19 cellular contexts compared by ENCODE assay signal in the genomic region with DNA sequence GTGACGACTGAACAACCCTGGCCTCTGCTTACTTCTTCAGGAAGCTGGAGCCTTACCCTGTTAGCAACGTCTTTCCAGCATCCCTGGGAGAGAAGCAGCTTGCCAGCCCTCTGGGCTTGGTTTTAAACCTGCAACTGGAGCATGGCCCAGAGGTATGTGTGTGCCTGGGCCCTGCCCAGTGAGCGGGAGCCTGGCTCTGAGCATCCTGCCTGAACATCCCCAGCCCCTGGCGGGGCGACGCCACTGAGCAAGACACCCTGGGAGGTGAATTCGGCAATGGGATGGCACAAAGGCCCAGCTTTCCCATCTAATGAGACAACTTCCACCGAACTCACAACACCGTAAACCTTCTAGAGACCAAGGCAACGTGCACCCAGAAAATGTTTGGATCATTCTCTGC. TPM values are rescaled to one million over a fixed set of nuclear protein-coding genes. Genes with fewer than 3 reads are reported as not detected.
DNase-seq lines count a peak whose midpoint lies in the region; ATAC-seq, FAIRE-seq and TF ChIP-seq lines count a peak whose summit lies in the region.
"Had no signal": no experiment of that assay in that cellular context is flagged by ENCODE, and none has a peak within 500 bp of the region (broad histone marks: within the 10 kb centered on the region; RNA-seq: fewer than 3 reads in every experiment).

No MANE protein-coding gene starts in this region.

- no peak for FAIRE-seq in H54 (lab: Jason Lieb, UNC)
- FAIRE-seq: A549, D721Med, G401.6, GM12891, GM19239 had no signal

- H3K36me3 Mint-ChIP-seq in natural killer cell treated with Interleukin-12 subunit alpha and Interleukin-12 subunit beta and Interleukin-15 and Interleukin-18, amount 100 ng/mL, for 72 hours, result no peaks in the 10 kb centered on the region
- no peaks in the 10 kb centered on the region for H3K36me3 Mint-ChIP-seq in natural killer cell
- H3K36me3 Mint-ChIP-seq: CD8-positive, alpha-beta T cell had no signal

- TF ChIP-seq CTCF in natural killer cell (IDR thresholded peaks at IDR 0.05), result no peak

- H3K27ac Mint-ChIP-seq in natural killer cell treated with Interleukin-12 subunit alpha and Interleukin-12 subunit beta and Interleukin-15 and Interleukin-18, amount 100 ng/mL, for 72 hours, result no peak overlapping the region
- H3K27ac Mint-ChIP-seq in natural killer cell, result no peak overlapping the region
- H3K27ac Mint-ChIP-seq: B cell; CD4-positive, alpha-beta T cell; CD8-positive, alpha-beta T cell had no signal

- ATAC-seq in Right ventricle myocardium inferior, result no peak
- no peak for ATAC-seq in left cardiac atrium
- no peak for ATAC-seq in natural killer cell treated with Interleukin-12 subunit alpha and Interleukin-12 subunit beta and Interleukin-15 and Interleukin-18, amount 100 ng/mL, for 72 hours
- no peak for ATAC-seq in natural killer cell
- ATAC-seq: A549; CD8-positive, alpha-beta T cell had no signal

- no peaks in the 10 kb centered on the region for H3K4me1 Mint-ChIP-seq in natural killer cell treated with Interleukin-12 subunit alpha and Interleukin-12 subunit beta and Interleukin-15 and Interleukin-18, amount 100 ng/mL, for 72 hours (ENCODE audit: low read depth in 2 of 2)
- no peaks in the 10 kb centered on the region for H3K4me1 Mint-ChIP-seq in natural killer cell
- H3K4me1 Mint-ChIP-seq: B cell had no signal

- no peak for TF ChIP-seq POLR2A in H54 (IDR thresholded peaks at IDR 0.05; ENCODE audit: low read depth, low read length)

- H3K9me3 Mint-ChIP-seq in natural killer cell treated with Interleukin-12 subunit alpha and Interleukin-12 subunit beta and Interleukin-15 and Interleukin-18, amount 100 ng/mL, for 72 hours, result no peaks in the 10 kb centered on the region
- no peaks in the 10 kb centered on the region for H3K9me3 Mint-ChIP-seq in natural killer cell
- H3K9me3 Mint-ChIP-seq: CD4-positive, alpha-beta T cell; CD8-positive, alpha-beta T cell had no signal

- H3K4me3 Mint-ChIP-seq in natural killer cell treated with Interleukin-12 subunit alpha and Interleukin-12 subunit beta and Interleukin-15 and Interleukin-18, amount 100 ng/mL, for 72 hours, result no peak overlapping the region
- H3K4me3 Mint-ChIP-seq in natural killer cell, result no peak overlapping the region
- H3K4me3 Mint-ChIP-seq: B cell; CD4-positive, alpha-beta T cell; CD8-positive, alpha-beta T cell had no signal

- peaks cover 2 to 8% of the 10 kb centered on the region in 2 donors for H3K27me3 Mint-ChIP-seq in natural killer cell treated with Interleukin-12 subunit alpha and Interleukin-12 subunit beta and Interleukin-15 and Interleukin-18, amount 100 ng/mL, for 72 hours
- peaks cover 8 to 33% of the 10 kb centered on the region in 2 donors for H3K27me3 Mint-ChIP-seq in natural killer cell (ENCODE audit: low read depth in 2 of 2)

- DNase-seq in Right ventricle myocardium inferior (ENCODE audit: missing footprints) (peak; percentile 27), left cardiac atrium (no peak), natural killer cell (no peak), H54 (ENCODE audit: insufficient read length, low spot score) (no peak)
- DNase-seq in natural killer cell treated with Interleukin-12 subunit alpha and Interleukin-12 subunit beta and Interleukin-15 and Interleukin-18, amount 100 ng/mL, for 72 hours (ENCODE audit: low spot score), result peak; percentile 18
- DNase-seq: AML-193; Caco-2; Calu3; CD4-positive, alpha-beta T cell; CD8-positive, alpha-beta T cell; DMS79 treated with DMSO at 0.1 percent for 48 hours; GF-D8 had no signal

- intact Hi-C loops in Right ventricle myocardium inferior (cut with DNase I), result no loop called here
- intact Hi-C loops in left cardiac atrium (cut with DNase I), result no loop called here
- intact Hi-C loops in natural killer cell (cut with micrococcal nuclease), result no loop called here

RNA-seq across cellular contexts. Expression of gene IRX4, which starts 23.6 kb away (rescaled TPM):
- total RNA-seq in Right ventricle myocardium inferior, result 17.6 TPM
- under 1 TPM; 0.18 to 0.50 TPM for total RNA-seq in left cardiac atrium
- not detected for total RNA-seq in natural killer cell treated with Interleukin-12 subunit alpha and Interleukin-12 subunit beta and Interleukin-15 and Interleukin-18, amount 100 ng/mL, for 72 hours
- total RNA-seq in natural killer cell, result not detected
- total RNA-seq: A172; B cell; Caco-2; Calu3; CD4-positive, alpha-beta T cell; CD8-positive, alpha-beta T cell had no signal

RNA-seq across cellular contexts. Expression of gene NDUFS6, which starts 57.9 kb away (rescaled TPM):
- 134 TPM for total RNA-seq in Right ventricle myocardium inferior
- 10 to 100 TPM; 84.2 to 86.1 TPM for total RNA-seq in left cardiac atrium
- 10 to 100 TPM; 25.3 to 35.5 TPM for total RNA-seq in natural killer cell treated with Interleukin-12 subunit alpha and Interleukin-12 subunit beta and Interleukin-15 and Interleukin-18, amount 100 ng/mL, for 72 hours
- 10 to 100 TPM; 19.2 to 25.9 (median 22.5) TPM for total RNA-seq in natural killer cell

RNA-seq across cellular contexts. Expression of gene MRPL36, which starts 59.5 kb away (rescaled TPM):
- total RNA-seq in Right ventricle myocardium inferior, result 62.3 TPM
- 10 to 100 TPM; 47.3 to 50.9 TPM for total RNA-seq in left cardiac atrium
- total RNA-seq in natural killer cell treated with Interleukin-12 subunit alpha and Interleukin-12 subunit beta and Interleukin-15 and Interleukin-18, amount 100 ng/mL, for 72 hours, result 10 to 100 TPM; 45.3 to 62.7 TPM
- 10 to 100 TPM; 14.1 to 21.2 (median 17.1) TPM for total RNA-seq in natural killer cell

Comparison
In these comparisons a context has a peak if more than half of its experiments do, and no peak if none do; other contexts are left out.
1. DNase-seq: peak in Right ventricle myocardium inferior (single experiment) and natural killer cell treated with Interleukin-12 subunit alpha and Interleukin-12 subunit beta and Interleukin-15 and Interleukin-18, amount 100 ng/mL, for 72 hours (single experiment); none in left cardiac atrium (single experiment), natural killer cell (single experiment) and H54 (single experiment).
2. RNA of gene IRX4, which starts 23.6 kb away (total RNA-seq): 17.6 TPM in Right ventricle myocardium inferior (single experiment); 0.18 to 0.50 TPM in left cardiac atrium, not detected in natural killer cell treated with Interleukin-12 subunit alpha and Interleukin-12 subunit beta and Interleukin-15 and Interleukin-18, amount 100 ng/mL, for 72 hours and not detected in natural killer cell; every median in the first group is over 10 times any median in the second.